8 cellular contexts compared by ENCODE assay signal in genomic region chrX:43380704-43381103, GRCh38.
"Had no signal": no experiment of that assay in that cellular context is flagged by ENCODE, and none has a peak within 500 bp of the region (broad histone marks: within the 10 kb centered on the region; RNA-seq: fewer than 3 reads in every experiment).

No MANE protein-coding gene starts in this region.

- DNase-seq: IMR-90, KBM-7, KG1 had no signal

- H3K4me1 Mint-ChIP-seq: IgD-negative memory B cell had no signal

- FAIRE-seq: HepG2, HTR-8/SVneo had no signal

- H3K27ac ChIP-seq: HL-60, KMS-11 had no signal

- H3K4me2 ChIP-seq: KMS-11 had no signal

- H3K9ac ChIP-seq: KMS-11 had no signal

- ATAC-seq: HepG2 had no signal
